19 cellular contexts compared by ENCODE assay signal in genomic region chrX:150451953-150452352, GRCh38.
DNase-seq lines count a peak whose midpoint lies in the region; ATAC-seq and FAIRE-seq lines count a peak whose summit lies in the region.
"Had no signal": no experiment of that assay in that cellular context is flagged by ENCODE, and none has a peak within 500 bp of the region (broad histone marks: within the 10 kb centered on the region; RNA-seq: fewer than 3 reads in every experiment).

No MANE protein-coding gene starts in this region.

- ATAC-seq in stimulated activated effector memory CD8-positive, alpha-beta T cell treated with anti-CD3 and anti-CD28 coated beads, Interleukin-12 subunit alpha, Interleukin-12 subunit beta, amount 100 ng/mL, for 72 hours = no peak
- ATAC-seq in GM21367 (IDR thresholded peaks at IDR 0.05; ENCODE audit: unreplicated experiment) = no peak
- ATAC-seq: GM12878, HepG2 had no signal

- peak overlapping the region; percentile 6 for H3K27ac Mint-ChIP-seq in activated CD4-positive, alpha-beta T cell treated with anti-CD3 and anti-CD28 coated beads, Interleukin-2, amount 10 ng/mL, durations not matched to agents 24 days and 14 days
- H3K27ac Mint-ChIP-seq in activated T-helper 2 cell treated with anti-CD3 and anti-CD28 coated beads, Interferon-gamma antibody, Interleukin-2, Interleukin-4, amounts not matched to agents 10 μg/mL and 5 μg/mL and 100 μg/mL, durations not matched to agents 14 hours and 24 hours and 36 hours = peak overlapping the region; percentile 60
- H3K27ac Mint-ChIP-seq in stimulated activated effector memory CD8-positive, alpha-beta T cell treated with anti-CD3 and anti-CD28 coated beads, Interleukin-12 subunit alpha, Interleukin-12 subunit beta, amount 100 ng/mL, for 72 hours = peak overlapping the region; percentile 81
- H3K27ac Mint-ChIP-seq: B cell; CD4-positive, alpha-beta T cell; HFFc6 had no signal

- FAIRE-seq in GM19239 (lab: Jason Lieb, UNC) = peak; percentile 21
- FAIRE-seq: GM12878, HepG2, HTR-8/SVneo had no signal

- H3K4me3 Mint-ChIP-seq in activated CD4-positive, alpha-beta T cell treated with anti-CD3 and anti-CD28 coated beads, Interleukin-2, amount 10 ng/mL, durations not matched to agents 24 days and 14 days = no peak overlapping the region
- no peak overlapping the region for H3K4me3 Mint-ChIP-seq in activated T-helper 2 cell treated with anti-CD3 and anti-CD28 coated beads, Interferon-gamma antibody, Interleukin-2, Interleukin-4, amounts not matched to agents 10 μg/mL and 5 μg/mL and 100 μg/mL, durations not matched to agents 14 hours and 24 hours and 36 hours (ENCODE audit: low read depth)
- no peak overlapping the region for H3K4me3 Mint-ChIP-seq in stimulated activated effector memory CD8-positive, alpha-beta T cell treated with anti-CD3 and anti-CD28 coated beads, Interleukin-12 subunit alpha, Interleukin-12 subunit beta, amount 100 ng/mL, for 72 hours
- H3K4me3 Mint-ChIP-seq: B cell; CD4-positive, alpha-beta T cell; HFFc6 had no signal

- DNase-seq in activated CD4-positive, alpha-beta T cell treated with anti-CD3 and anti-CD28 coated beads, Interleukin-2, amount 10 ng/mL, durations not matched to agents 24 days and 14 days = peak; percentile 24
- no peak for DNase-seq in activated CD4-positive, alpha-beta T cell treated with anti-CD3 and anti-CD28 coated beads, Interleukin-2, amount 50 U/mL, for 48 hours
- DNase-seq in GM19239 (ENCODE audit: insufficient read length, low spot score) (no peak), SHP77 treated with DMSO at 0.1 percent for 48 hours (lab: John Stamatoyannopoulos, UW) (no peak)
- no peak for DNase-seq in activated T-helper 2 cell treated with anti-CD3 and anti-CD28 coated beads, Interferon-gamma antibody, Interleukin-2, Interleukin-4, amounts not matched to agents 10 μg/mL and 5 μg/mL and 100 μg/mL, durations not matched to agents 14 hours and 24 hours and 36 hours (ENCODE audit: low spot score)
- no peak for DNase-seq in stimulated activated effector memory CD8-positive, alpha-beta T cell treated with anti-CD3 and anti-CD28 coated beads, Interleukin-12 subunit alpha, Interleukin-12 subunit beta, amount 100 ng/mL, for 72 hours (ENCODE audit: low spot score in 2 of 2)
- DNase-seq: 8988T; C1 segment of cervical spinal cord; Calu3; CD4-positive, alpha-beta T cell; DMS 273 treated with DMSO at 0.1 percent for 48 hours; DMS79; HCEC 1CT; HFFc6 had no signal

- H3K9me3 Mint-ChIP-seq in activated CD4-positive, alpha-beta T cell treated with anti-CD3 and anti-CD28 coated beads, Interleukin-2, amount 10 ng/mL, durations not matched to agents 24 days and 14 days = peaks cover 5% of the 10 kb centered on the region
- no peaks in the 10 kb centered on the region for H3K9me3 Mint-ChIP-seq in activated T-helper 2 cell treated with anti-CD3 and anti-CD28 coated beads, Interferon-gamma antibody, Interleukin-2, Interleukin-4, amounts not matched to agents 10 μg/mL and 5 μg/mL and 100 μg/mL, durations not matched to agents 14 hours and 24 hours and 36 hours
- H3K9me3 Mint-ChIP-seq in stimulated activated effector memory CD8-positive, alpha-beta T cell treated with anti-CD3 and anti-CD28 coated beads, Interleukin-12 subunit alpha, Interleukin-12 subunit beta, amount 100 ng/mL, for 72 hours = no peaks in the 10 kb centered on the region
- H3K9me3 Mint-ChIP-seq: CD4-positive, alpha-beta T cell; HFFc6 had no signal

- peaks cover 34% of the 10 kb centered on the region for H3K36me3 Mint-ChIP-seq in activated CD4-positive, alpha-beta T cell treated with anti-CD3 and anti-CD28 coated beads, Interleukin-2, amount 10 ng/mL, durations not matched to agents 24 days and 14 days (ENCODE audit: low read depth)
- peaks cover 47% of the 10 kb centered on the region for H3K36me3 Mint-ChIP-seq in activated T-helper 2 cell treated with anti-CD3 and anti-CD28 coated beads, Interferon-gamma antibody, Interleukin-2, Interleukin-4, amounts not matched to agents 10 μg/mL and 5 μg/mL and 100 μg/mL, durations not matched to agents 14 hours and 24 hours and 36 hours (ENCODE audit: low read depth)
- H3K36me3 Mint-ChIP-seq in stimulated activated effector memory CD8-positive, alpha-beta T cell treated with anti-CD3 and anti-CD28 coated beads, Interleukin-12 subunit alpha, Interleukin-12 subunit beta, amount 100 ng/mL, for 72 hours = peaks cover 6% of the 10 kb centered on the region

- no peaks in the 10 kb centered on the region for H3K27me3 Mint-ChIP-seq in activated CD4-positive, alpha-beta T cell treated with anti-CD3 and anti-CD28 coated beads, Interleukin-2, amount 10 ng/mL, durations not matched to agents 24 days and 14 days
- H3K27me3 Mint-ChIP-seq in activated T-helper 2 cell treated with anti-CD3 and anti-CD28 coated beads, Interferon-gamma antibody, Interleukin-2, Interleukin-4, amounts not matched to agents 10 μg/mL and 5 μg/mL and 100 μg/mL, durations not matched to agents 14 hours and 24 hours and 36 hours (ENCODE audit: low read depth) = no peaks in the 10 kb centered on the region
- H3K27me3 Mint-ChIP-seq: B cell; CD4-positive, alpha-beta T cell had no signal

- intact Hi-C loops in activated CD4-positive, alpha-beta T cell treated with anti-CD3 and anti-CD28 coated beads, Interleukin-2, amount 10 ng/mL, durations not matched to agents 24 days and 14 days (cut with micrococcal nuclease) = no loop called here
- intact Hi-C loops in activated T-helper 2 cell treated with anti-CD3 and anti-CD28 coated beads, Interferon-gamma antibody, Interleukin-2, Interleukin-4, amounts not matched to agents 10 μg/mL and 5 μg/mL and 100 μg/mL, durations not matched to agents 14 hours and 24 hours and 36 hours (cut with micrococcal nuclease) = no loop called here

- peaks cover 38% of the 10 kb centered on the region for H3K4me1 Mint-ChIP-seq in activated CD4-positive, alpha-beta T cell treated with anti-CD3 and anti-CD28 coated beads, Interleukin-2, amount 10 ng/mL, durations not matched to agents 24 days and 14 days
- peaks cover 41% of the 10 kb centered on the region for H3K4me1 Mint-ChIP-seq in activated T-helper 2 cell treated with anti-CD3 and anti-CD28 coated beads, Interferon-gamma antibody, Interleukin-2, Interleukin-4, amounts not matched to agents 10 μg/mL and 5 μg/mL and 100 μg/mL, durations not matched to agents 14 hours and 24 hours and 36 hours (ENCODE audit: low read depth)
- peaks cover 15% of the 10 kb centered on the region for H3K4me1 Mint-ChIP-seq in stimulated activated effector memory CD8-positive, alpha-beta T cell treated with anti-CD3 and anti-CD28 coated beads, Interleukin-12 subunit alpha, Interleukin-12 subunit beta, amount 100 ng/mL, for 72 hours
- H3K4me1 Mint-ChIP-seq: B cell had no signal

Comparison
In these comparisons a context has a peak if more than half of its experiments do, and no peak if none do; other contexts are left out.
1. H3K27ac Mint-ChIP-seq: peak in every context shown above with its lines; median percentile 81 in stimulated activated effector memory CD8-positive, alpha-beta T cell treated with anti-CD3 and anti-CD28 coated beads, Interleukin-12 subunit alpha, Interleukin-12 subunit beta, amount 100 ng/mL, for 72 hours; 60 in activated T-helper 2 cell treated with anti-CD3 and anti-CD28 coated beads, Interferon-gamma antibody, Interleukin-2, Interleukin-4, amounts not matched to agents 10 μg/mL and 5 μg/mL and 100 μg/mL, durations not matched to agents 14 hours and 24 hours and 36 hours; 6 in activated CD4-positive, alpha-beta T cell treated with anti-CD3 and anti-CD28 coated beads, Interleukin-2, amount 10 ng/mL, durations not matched to agents 24 days and 14 days.